Comparison of ENCODE assay signal across 8 cellular contexts in the genomic region with DNA sequence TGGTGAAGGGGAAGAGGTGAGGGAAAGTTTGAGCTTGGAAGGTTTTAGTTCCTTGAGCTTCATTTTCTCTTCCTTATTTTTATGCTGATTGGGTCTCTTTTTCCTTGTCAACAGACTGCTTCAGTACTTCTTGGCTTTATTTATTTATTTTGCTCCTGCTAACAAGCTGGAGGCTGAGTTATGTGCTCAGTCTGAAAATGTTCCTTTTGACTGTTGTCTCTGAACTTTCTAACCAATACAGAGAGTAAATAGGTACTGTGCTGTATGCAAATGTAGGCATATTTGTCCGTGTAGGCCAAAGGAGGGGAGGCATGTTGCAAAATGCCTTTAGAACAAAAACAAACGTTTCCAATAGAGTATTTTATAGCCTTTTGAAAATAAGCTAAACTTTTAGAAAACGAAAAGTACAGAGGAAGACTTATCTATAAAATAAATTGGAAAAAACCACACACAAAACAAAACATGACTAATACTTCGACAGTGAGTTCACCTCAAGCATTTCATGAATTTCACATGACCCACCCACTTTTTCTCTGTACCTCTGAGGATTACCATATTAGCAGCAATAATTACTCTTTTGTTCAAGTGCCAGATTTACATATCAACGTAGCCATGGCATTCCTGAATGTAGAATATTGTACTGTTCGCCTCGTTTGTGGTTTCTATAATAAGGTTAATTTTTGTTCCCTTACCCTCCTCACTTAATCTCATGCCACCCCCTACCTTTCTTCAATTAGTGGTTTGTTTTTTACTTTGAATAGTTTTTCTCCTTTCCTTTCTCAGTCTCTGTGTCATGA. TPM values are rescaled to one million over a fixed set of nuclear protein-coding genes. Genes with fewer than 3 reads are reported as not detected.
DNase-seq lines count a peak whose midpoint lies in the region; ATAC-seq, FAIRE-seq and TF ChIP-seq lines count a peak whose summit lies in the region.

No MANE protein-coding gene starts in this region.

- intact Hi-C loops in natural killer cell (cut with micrococcal nuclease): no loop called here

- H3K36me3 Mint-ChIP-seq in natural killer cell treated with Interleukin-12 subunit alpha and Interleukin-12 subunit beta and Interleukin-15 and Interleukin-18, amount 100 ng/mL, for 72 hours: no peaks in the 10 kb centered on the region
- H3K36me3 Mint-ChIP-seq in natural killer cell (no peaks in the 10 kb centered on the region), endodermal cell (ENCODE audit: low read depth) (no peaks in the 10 kb centered on the region), nephron progenitor cell (ENCODE audit: low read depth) (no peaks in the 10 kb centered on the region)

- no peak overlapping the region for H3K4me3 ChIP-seq in endodermal cell (ENCODE audit: low read length)

- no peaks in the 10 kb centered on the region for H3K9me3 Mint-ChIP-seq in natural killer cell treated with Interleukin-12 subunit alpha and Interleukin-12 subunit beta and Interleukin-15 and Interleukin-18, amount 100 ng/mL, for 72 hours
- H3K9me3 Mint-ChIP-seq in natural killer cell (no peaks in the 10 kb centered on the region), endodermal cell (no peaks in the 10 kb centered on the region), nephron progenitor cell (peaks cover 4% of the 10 kb centered on the region)

- H3K9me3 ChIP-seq in endodermal cell (ENCODE audit: control insufficient read depth, low read length): no peaks in the 10 kb centered on the region

- no peaks in the 10 kb centered on the region for H3K36me3 ChIP-seq in endodermal cell (ENCODE audit: control insufficient read depth, insufficient read depth, low read length)

- no peak overlapping the region for H3K27ac ChIP-seq in endodermal cell (ENCODE audit: low read depth, low read length)

- ATAC-seq in natural killer cell treated with Interleukin-12 subunit alpha and Interleukin-12 subunit beta and Interleukin-15 and Interleukin-18, amount 100 ng/mL, for 72 hours: no peak
- no peak for ATAC-seq in natural killer cell
- no peak for ATAC-seq in HG02588 (IDR thresholded peaks at IDR 0.05; ENCODE audit: unreplicated experiment)
- ATAC-seq in HG02970 (IDR thresholded peaks at IDR 0.05; ENCODE audit: low FRiP score, unreplicated experiment): no peak

- TF ChIP-seq CTCF in natural killer cell (IDR thresholded peaks at IDR 0.05): no peak
- no peak for TF ChIP-seq CTCF in endodermal cell (conservative IDR thresholded peaks at IDR 0.05)
- TF ChIP-seq CTCF in nephron progenitor cell (IDR thresholded peaks at IDR 0.05): no peak

- H3K4me1 Mint-ChIP-seq in natural killer cell treated with Interleukin-12 subunit alpha and Interleukin-12 subunit beta and Interleukin-15 and Interleukin-18, amount 100 ng/mL, for 72 hours (ENCODE audit: low read depth in 2 of 2): peaks cover 3 to 20% of the 10 kb centered on the region in 2 donors
- peaks cover 13% of the 10 kb centered on the region in 2 donors for H3K4me1 Mint-ChIP-seq in natural killer cell
- peaks cover 10% of the 10 kb centered on the region for H3K4me1 Mint-ChIP-seq in endodermal cell
- H3K4me1 Mint-ChIP-seq in nephron progenitor cell: peaks cover 41% of the 10 kb centered on the region

- peak overlapping the region; percentile 51 to 71 for H3K27ac Mint-ChIP-seq in natural killer cell treated with Interleukin-12 subunit alpha and Interleukin-12 subunit beta and Interleukin-15 and Interleukin-18, amount 100 ng/mL, for 72 hours
- H3K27ac Mint-ChIP-seq in natural killer cell: no peak overlapping the region
- H3K27ac Mint-ChIP-seq in endodermal cell: peak overlapping the region; percentile 12
- no peak overlapping the region for H3K27ac Mint-ChIP-seq in nephron progenitor cell

- DNase-seq in natural killer cell treated with Interleukin-12 subunit alpha and Interleukin-12 subunit beta and Interleukin-15 and Interleukin-18, amount 100 ng/mL, for 72 hours (ENCODE audit: low spot score): no peak
- DNase-seq in natural killer cell: no peak
- peak; percentile 76 for DNase-seq in LoVo (ENCODE audit: low spot score)
- DNase-seq in endodermal cell: no peak
- DNase-seq in RCC 7860 (ENCODE audit: low spot score): no peak
- DNase-seq in nephron progenitor cell: no peak

- no peaks in the 10 kb centered on the region for H3K4me1 ChIP-seq in endodermal cell (ENCODE audit: control insufficient read depth, insufficient read depth, low read length)

- WGBS in endodermal cell (ENCODE audit: insufficient coverage in 1 of 2, insufficient read length in 1 of 2), 2 experiments: 54 to 82% methylated on average over 2 to 5 of the region's 7 CpGs

- peak overlapping the region; percentile 47 for H3K4me3 Mint-ChIP-seq in natural killer cell treated with Interleukin-12 subunit alpha and Interleukin-12 subunit beta and Interleukin-15 and Interleukin-18, amount 100 ng/mL, for 72 hours
- no peak overlapping the region for H3K4me3 Mint-ChIP-seq in natural killer cell
- H3K4me3 Mint-ChIP-seq in endodermal cell: no peak overlapping the region
- H3K4me3 Mint-ChIP-seq in nephron progenitor cell: no peak overlapping the region

- peaks cover 6% of the 10 kb centered on the region in 2 donors for H3K27me3 Mint-ChIP-seq in natural killer cell treated with Interleukin-12 subunit alpha and Interleukin-12 subunit beta and Interleukin-15 and Interleukin-18, amount 100 ng/mL, for 72 hours
- H3K27me3 Mint-ChIP-seq in natural killer cell (ENCODE audit: low read depth in 2 of 2): peaks cover 4 to 8% of the 10 kb centered on the region in 2 donors
- no peaks in the 10 kb centered on the region for H3K27me3 Mint-ChIP-seq in endodermal cell (ENCODE audit: insufficient read depth)
- peaks cover 3% of the 10 kb centered on the region for H3K27me3 Mint-ChIP-seq in nephron progenitor cell (ENCODE audit: low read depth, poor library complexity)

- no peaks in the 10 kb centered on the region for H3K27me3 ChIP-seq in endodermal cell (ENCODE audit: control insufficient read depth, insufficient read depth, low read length, poor library complexity, severe bottlenecking)

- no peak for FAIRE-seq in RCC 7860 (lab: Jason Lieb, UNC)

- no peak overlapping the region for H3K9ac ChIP-seq in endodermal cell (ENCODE audit: extremely low read depth, low read length, poor library complexity, severe bottlenecking)

RNA-seq across cellular contexts. Expression of a gene that starts 4.7 kb away (rescaled TPM):
- total RNA-seq in natural killer cell treated with Interleukin-12 subunit alpha and Interleukin-12 subunit beta and Interleukin-15 and Interleukin-18, amount 100 ng/mL, for 72 hours: 10 to 100 TPM; 15.5 to 15.9 TPM
- total RNA-seq in natural killer cell (10 to 100 TPM in 2 of 3 donors, 1 to 10 TPM in 1; 9.0 to 13.1 (median 10.7) TPM), endodermal cell (10 to 100 TPM; 27.2 to 46.9 TPM)
- 17.4 TPM for polyA plus RNA-seq in endodermal cell (2013, experiment 1 of 2)
- 17.3 TPM for polyA plus RNA-seq in endodermal cell (2013, experiment 2 of 2)

RNA-seq across cellular contexts. Expression of a gene that starts 44.3 kb away (rescaled TPM):
- total RNA-seq in natural killer cell treated with Interleukin-12 subunit alpha and Interleukin-12 subunit beta and Interleukin-15 and Interleukin-18, amount 100 ng/mL, for 72 hours: 10 to 100 TPM; 21.8 to 22.8 TPM
- 10 to 100 TPM in 1 of 3 donors, 1 to 10 TPM in 2; 6.9 to 19.9 (median 10.0) TPM for total RNA-seq in natural killer cell
- total RNA-seq in endodermal cell: 10 to 100 TPM; 28.1 to 42.5 TPM
- 20.0 TPM for polyA plus RNA-seq in endodermal cell (2013, experiment 1 of 2)
- 17.4 TPM for polyA plus RNA-seq in endodermal cell (2013, experiment 2 of 2)

Comparison
In these comparisons a context has a peak if more than half of its experiments do, and no peak if none do; other contexts are left out.
1. H3K27ac Mint-ChIP-seq: peak in natural killer cell treated with Interleukin-12 subunit alpha and Interleukin-12 subunit beta and Interleukin-15 and Interleukin-18, amount 100 ng/mL, for 72 hours (2 of 2) and endodermal cell (single experiment); none in natural killer cell (0 of 2) and nephron progenitor cell (single experiment).